ENCODE assay signal across 8 cellular contexts in genomic region chr7:92590711-92591310, GRCh38. TPM values are rescaled to one million over a fixed set of nuclear protein-coding genes. Genes with fewer than 3 reads are reported as not detected.
DNase-seq lines count a peak whose midpoint lies in the region; ATAC-seq and TF ChIP-seq lines count a peak whose summit lies in the region.

No MANE protein-coding gene starts in this region.

- H3K9me3 Mint-ChIP-seq in natural killer cell treated with Interleukin-12 subunit alpha and Interleukin-12 subunit beta and Interleukin-15 and Interleukin-18, amount 100 ng/mL, for 72 hours = no peaks in the 10 kb centered on the region

- H3K36me3 Mint-ChIP-seq in natural killer cell treated with Interleukin-12 subunit alpha and Interleukin-12 subunit beta and Interleukin-15 and Interleukin-18, amount 100 ng/mL, for 72 hours = peaks cover 18% of the 10 kb centered on the region

- H3K27ac ChIP-seq in BLaER1 (0 out of 2 replicates have a peak overlapping the region, but pooled peaks have one; percentile 95), KMS-11 (no peak overlapping the region), coronary artery (no peak overlapping the region)

- peaks cover 5 to 6% of the 10 kb centered on the region in 2 donors for H3K27me3 Mint-ChIP-seq in natural killer cell treated with Interleukin-12 subunit alpha and Interleukin-12 subunit beta and Interleukin-15 and Interleukin-18, amount 100 ng/mL, for 72 hours

- H3K9ac ChIP-seq in BLaER1 = peak overlapping the region; percentile 94
- no peak overlapping the region for H3K9ac ChIP-seq in KMS-11

- H3K9me3 ChIP-seq in BLaER1 = no peaks in the 10 kb centered on the region

- H3K4me1 Mint-ChIP-seq in natural killer cell treated with Interleukin-12 subunit alpha and Interleukin-12 subunit beta and Interleukin-15 and Interleukin-18, amount 100 ng/mL, for 72 hours (ENCODE audit: low read depth in 2 of 2) = peaks cover 26 to 34% of the 10 kb centered on the region in 2 donors

- peaks cover 41% of the 10 kb centered on the region for H3K79me2 ChIP-seq in KMS-11 (ENCODE audit: insufficient read depth, low read depth)

- peaks cover 43% of the 10 kb centered on the region for H4K20me1 ChIP-seq in BLaER1
- peaks cover 21% of the 10 kb centered on the region; the same call in 1 of the 2 replicates for H4K20me1 ChIP-seq in KMS-11 (ENCODE audit: insufficient read depth)

- TF ChIP-seq CTCF in KMS-11 (conservative IDR thresholded peaks at IDR 0.05; ENCODE audit: low read depth, low read length) (no peak), coronary artery (IDR thresholded peaks at IDR 0.05) (no peak)

- H3K4me2 ChIP-seq in BLaER1 (peak overlapping the region; percentile 87), KMS-11 (peak overlapping the region; percentile 61)

- no peak for ATAC-seq in natural killer cell treated with Interleukin-12 subunit alpha and Interleukin-12 subunit beta and Interleukin-15 and Interleukin-18, amount 100 ng/mL, for 72 hours

- H3K4me1 ChIP-seq in BLaER1 = peaks cover 37% of the 10 kb centered on the region
- H3K4me1 ChIP-seq in KMS-11 (ENCODE audit: low read depth, poor library complexity, severe bottlenecking) = peaks cover 33% of the 10 kb centered on the region

- H2AFZ ChIP-seq in KMS-11 (ENCODE audit: low read depth) = peak overlapping the region; percentile 58; the same call in 1 of the 2 replicates

- peak overlapping the region; percentile 90 to 93 for H3K27ac Mint-ChIP-seq in natural killer cell treated with Interleukin-12 subunit alpha and Interleukin-12 subunit beta and Interleukin-15 and Interleukin-18, amount 100 ng/mL, for 72 hours

- peak overlapping the region; percentile 42 for H3K4me3 Mint-ChIP-seq in natural killer cell treated with Interleukin-12 subunit alpha and Interleukin-12 subunit beta and Interleukin-15 and Interleukin-18, amount 100 ng/mL, for 72 hours

- H3K27me3 ChIP-seq in BLaER1 (no peaks in the 10 kb centered on the region), KMS-11 (ENCODE audit: insufficient read depth, low read depth) (no peaks in the 10 kb centered on the region)

- no peak for DNase-seq in coronary artery (ENCODE audit: low spot score)
- no peak for DNase-seq in natural killer cell treated with Interleukin-12 subunit alpha and Interleukin-12 subunit beta and Interleukin-15 and Interleukin-18, amount 100 ng/mL, for 72 hours (ENCODE audit: low spot score)
- DNase-seq in stimulated activated CD4-positive, alpha-beta T cell treated with anti-CD3 and anti-CD28 coated beads, Interleukin-15, amount 100 ng/mL, for 24 hours = no peak
- no peak for DNase-seq in DMS 273 treated with DMSO at 0.1 percent for 48 hours (lab: John Stamatoyannopoulos, UW)
- no peak for DNase-seq in superior temporal gyrus (ENCODE audit: extremely low spot score)
- no peak for DNase-seq in pons (ENCODE audit: low spot score)

- peaks cover 8% of the 10 kb centered on the region; the same call in 1 of the 2 replicates for H3K36me3 ChIP-seq in BLaER1
- 0 out of 2 replicates have a peak, but pooled peaks cover 3% of the 10 kb centered on the region for H3K36me3 ChIP-seq in KMS-11 (ENCODE audit: insufficient read depth)

- H3K4me3 ChIP-seq in BLaER1 (peak overlapping the region; percentile 91), KMS-11 (IDR thresholded peaks at IDR 0.05; ENCODE audit: insufficient read depth, low read depth, low read length) (no peak overlapping the region), coronary artery (peak overlapping the region; percentile 87)

RNA-seq across cellular contexts. Expression of gene FAM133B, which starts 0.6 kb away (rescaled TPM):
- total RNA-seq in natural killer cell treated with Interleukin-12 subunit alpha and Interleukin-12 subunit beta and Interleukin-15 and Interleukin-18, amount 100 ng/mL, for 72 hours = 10 to 100 TPM; 31.1 to 62.6 TPM
